11 cellular contexts compared by ENCODE assay signal in genomic region chr20:25148982-25149846, GRCh38. TPM values are rescaled to one million over a fixed set of nuclear protein-coding genes. Genes with fewer than 3 reads are reported as not detected.
DNase-seq lines count a peak whose midpoint lies in the region; ATAC-seq, FAIRE-seq and TF ChIP-seq lines count a peak whose summit lies in the region.
"Had no signal": no experiment of that assay in that cellular context is flagged by ENCODE, and none has a peak within 500 bp of the region (broad histone marks: within the 10 kb centered on the region; RNA-seq: fewer than 3 reads in every experiment).

No MANE protein-coding gene starts in this region.

- ATAC-seq in CD4-positive, CD25-positive, alpha-beta regulatory T cell (ENCODE audit: low read depth in 2 of 2) = no peak
- ATAC-seq in WTC11 (no peak), GM18909 (IDR thresholded peaks at IDR 0.05; ENCODE audit: poor library complexity, unreplicated experiment) (no peak), GM21825 (IDR thresholded peaks at IDR 0.05; ENCODE audit: unreplicated experiment) (no peak)

- CTCF ChIA-PET in WTC11 (lab: Charles Lee) = interaction anchor here (0.5 to 2.2 kb wide), 6 partner anchors 11 to 471 kb away, joined by 3 to 6 read pairs (median 4); partner anchors contain the start of gene PYGB

- H3K4me1 ChIP-seq in CD4-positive, CD25-positive, alpha-beta regulatory T cell (ENCODE audit: control insufficient read depth, insufficient read depth, low read length, poor library complexity, severe bottlenecking) = peaks cover 12% of the 10 kb centered on the region
- H3K4me1 ChIP-seq in esophagus muscularis mucosa (peaks cover 8 to 18% (median 12%) of the 10 kb centered on the region in 4 donors), small intestine (ENCODE audit: control insufficient read depth in 2 of 2, insufficient read depth in 1 of 2, low read depth in 1 of 2, low read length in 1 of 2) (no peaks in the 10 kb centered on the region)

- H3K9me3 ChIP-seq in CD4-positive, CD25-positive, alpha-beta regulatory T cell (ENCODE audit: control insufficient read depth in 2 of 2, low read length in 2 of 2) = no peaks in the 10 kb centered on the region
- H3K9me3 ChIP-seq in esophagus muscularis mucosa (no peaks in the 10 kb centered on the region), small intestine (ENCODE audit: control insufficient read depth, low read depth) (no peaks in the 10 kb centered on the region)

- POLR2A ChIA-PET in WTC11 (lab: Charles Lee) = no interaction called here

- intact Hi-C loops in esophagus muscularis mucosa (cut with DNase I) = no loop called here

- no peak for FAIRE-seq in small intestine (lab: Jason Lieb, UNC)

- H3K4me3 Mint-ChIP-seq in CD4-positive, CD25-positive, alpha-beta regulatory T cell = peak overlapping the region in 2 of 4 donors; percentile 89 to 92
- peak overlapping the region; percentile 67 for H3K4me3 Mint-ChIP-seq in WTC11

- peak overlapping the region in 2 of 3 donors; percentile 88 to 94 for H3K27ac Mint-ChIP-seq in CD4-positive, CD25-positive, alpha-beta regulatory T cell
- no peak overlapping the region for H3K27ac Mint-ChIP-seq in WTC11
- H3K27ac Mint-ChIP-seq: H9 had no signal

- H3K9me3 Mint-ChIP-seq in CD4-positive, CD25-positive, alpha-beta regulatory T cell = no peaks in the 10 kb centered on the region
- H3K9me3 Mint-ChIP-seq in WTC11 = no peaks in the 10 kb centered on the region
- H3K9me3 Mint-ChIP-seq: H9 had no signal

- H3K36me3 ChIP-seq in CD4-positive, CD25-positive, alpha-beta regulatory T cell (ENCODE audit: control insufficient read depth, insufficient read depth, low read length) = no peaks in the 10 kb centered on the region
- H3K36me3 ChIP-seq in esophagus muscularis mucosa (no peaks in the 10 kb centered on the region), small intestine (ENCODE audit: control insufficient read depth in 2 of 2, insufficient read depth in 2 of 2, low read length in 2 of 2) (no peaks in the 10 kb centered on the region)

- H3K36me3 Mint-ChIP-seq in CD4-positive, CD25-positive, alpha-beta regulatory T cell = no peaks in the 10 kb centered on the region
- no peaks in the 10 kb centered on the region for H3K36me3 Mint-ChIP-seq in WTC11

- DNase-seq in CD4-positive, CD25-positive, alpha-beta regulatory T cell = no peak
- no peak for DNase-seq in WTC11 (ENCODE audit: low spot score)
- DNase-seq in esophagus muscularis mucosa (ENCODE audit: extremely low spot score) = no peak
- DNase-seq in retinal pigment epithelial cell (ENCODE audit: low read depth) = no peak
- no peak for DNase-seq in GM13977 (ENCODE audit: low spot score)
- DNase-seq in small intestine = no peak
- DNase-seq: kidney glomerular epithelial cell had no signal

- peaks cover 0 to 7% (median 3%) of the 10 kb centered on the region in 4 donors for H3K4me1 Mint-ChIP-seq in CD4-positive, CD25-positive, alpha-beta regulatory T cell
- peaks cover 5% of the 10 kb centered on the region for H3K4me1 Mint-ChIP-seq in WTC11

- no peak for TF ChIP-seq CTCF in WTC11 (IDR thresholded peaks at IDR 0.05)
- TF ChIP-seq CTCF in esophagus muscularis mucosa (IDR thresholded peaks at IDR 0.05) = no peak
- TF ChIP-seq CTCF in retinal pigment epithelial cell (conservative IDR thresholded peaks at IDR 0.05; ENCODE audit: low read depth, low read length) = no peak
- no peak for TF ChIP-seq CTCF in GM13977 (IDR thresholded peaks at IDR 0.05; ENCODE audit: extremely low read depth, insufficient read depth, missing control alignments)

- H3K27ac ChIP-seq in CD4-positive, CD25-positive, alpha-beta regulatory T cell (ENCODE audit: insufficient read depth, low read length, poor library complexity, severe bottlenecking) = no peak overlapping the region
- no peak overlapping the region for H3K27ac ChIP-seq in esophagus muscularis mucosa (replicated peaks in 1 of 4)
- no peak overlapping the region for H3K27ac ChIP-seq in small intestine (ENCODE audit: low read depth in 1 of 2, low read length in 1 of 2)
- H3K27ac ChIP-seq: epithelial cell of prostate had no signal

- 98% methylated on average over 11 of the region's 17 CpGs for WGBS in esophagus muscularis mucosa
- WGBS in small intestine, 3 donors = 69 to 77% (median 74%) methylated on average over 17 of the region's 17 CpGs

- peaks cover 22% of the 10 kb centered on the region for H3K27me3 Mint-ChIP-seq in CD4-positive, CD25-positive, alpha-beta regulatory T cell
- H3K27me3 Mint-ChIP-seq in WTC11 (ENCODE audit: low read depth) = peaks cover 37% of the 10 kb centered on the region

- no peak for TF ChIP-seq POLR2A in esophagus muscularis mucosa (IDR thresholded peaks at IDR 0.05; ENCODE audit: low read depth)

- peaks cover 4% of the 10 kb centered on the region for H3K27me3 ChIP-seq in CD4-positive, CD25-positive, alpha-beta regulatory T cell (ENCODE audit: control insufficient read depth, insufficient read depth, low read length)
- H3K27me3 ChIP-seq in esophagus muscularis mucosa = peaks cover 0 to 31% (median 2%) of the 10 kb centered on the region in 4 donors
- H3K27me3 ChIP-seq in small intestine (ENCODE audit: control insufficient read depth in 2 of 2, insufficient read depth in 2 of 2, low read length in 2 of 2) = peaks cover 0 to 14% of the 10 kb centered on the region in 2 donors

- no peak for TF ChIP-seq EP300 in esophagus muscularis mucosa (IDR thresholded peaks at IDR 0.05)

- in situ Hi-C loops in GM13977 (cut with MboI; ENCODE audit: low pct_unique_long_range_greater_than_20kb, low sequenced_read_pairs, unreplicated experiment) = no loop called here

- H3K4me3 ChIP-seq in CD4-positive, CD25-positive, alpha-beta regulatory T cell (ENCODE audit: low read depth, low read length) = no peak overlapping the region
- H3K4me3 ChIP-seq in esophagus muscularis mucosa = peak overlapping the region; percentile 45 to 57 (median 50)
- H3K4me3 ChIP-seq in retinal pigment epithelial cell (ENCODE audit: low read length) = peak overlapping the region; percentile 35
- H3K4me3 ChIP-seq in small intestine (ENCODE audit: low read depth in 1 of 2, low read length in 2 of 2) = no peak overlapping the region

TF ChIP-seq in WTC11, 78 proteins besides CTCF, POLR2A, EP300 and RAD21 (continues in another document):
- TF ChIP-seq CREB1 (CRISPR knock-in tag; IDR thresholded peaks at IDR 0.05) (0 out of 2 replicates have a peak, but pooled peaks have one; percentile 8), FOXP4 (CRISPR knock-in tag; IDR thresholded peaks at IDR 0.05) (no peak), NR2C2 (CRISPR knock-in tag; IDR thresholded peaks at IDR 0.05) (peak; percentile 60; the same call in 1 of the 2 replicates), RORB (CRISPR knock-in tag; IDR thresholded peaks at IDR 0.05) (no peak), E2F1 (CRISPR knock-in tag; IDR thresholded peaks at IDR 0.05) (0 out of 2 replicates have a peak, but pooled peaks have one; percentile 2), NFYB (CRISPR knock-in tag; conservative IDR thresholded peaks at IDR 0.05; ENCODE audit: low read depth) (no peak)
- TF ChIP-seq, protein P1, sequence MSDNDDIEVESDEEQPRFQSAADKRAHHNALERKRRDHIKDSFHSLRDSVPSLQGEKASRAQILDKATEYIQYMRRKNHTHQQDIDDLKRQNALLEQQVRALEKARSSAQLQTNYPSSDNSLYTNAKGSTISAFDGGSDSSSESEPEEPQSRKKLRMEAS (CRISPR knock-in tag; IDR thresholded peaks at IDR 0.05) = peak; percentile 16; the same call in 1 of the 2 replicates

RNA-seq across cellular contexts. Expression of gene ENTPD6, which starts 46.3 kb away (rescaled TPM):
- 68.0 TPM for total RNA-seq in CD4-positive, CD25-positive, alpha-beta regulatory T cell
- polyA plus RNA-seq in CD4-positive, CD25-positive, alpha-beta regulatory T cell = 10 to 100 TPM; 27.2 to 36.5 (median 30.6) TPM
- total RNA-seq in WTC11 (2021) (41.1 to 56.9 TPM (median 47.4 TPM) in 3 replicates), esophagus muscularis mucosa (10 to 100 TPM; 39.0 to 44.1 (median 43.5) TPM)
- 100 to 1,000 TPM in 2 of 3 donors, 10 to 100 TPM in 1; 84.1 to 242 (median 163) TPM for polyA plus RNA-seq in small intestine

Comparison
In these comparisons a context has a peak if more than half of its experiments do, and no peak if none do; other contexts are left out.
1. H3K4me3 ChIP-seq: peak in esophagus muscularis mucosa (4 of 4) and retinal pigment epithelial cell (single experiment); none in CD4-positive, CD25-positive, alpha-beta regulatory T cell (single experiment) and small intestine (0 of 2).